Comparison of ENCODE assay signal across 1 cellular context in the genomic region with DNA sequence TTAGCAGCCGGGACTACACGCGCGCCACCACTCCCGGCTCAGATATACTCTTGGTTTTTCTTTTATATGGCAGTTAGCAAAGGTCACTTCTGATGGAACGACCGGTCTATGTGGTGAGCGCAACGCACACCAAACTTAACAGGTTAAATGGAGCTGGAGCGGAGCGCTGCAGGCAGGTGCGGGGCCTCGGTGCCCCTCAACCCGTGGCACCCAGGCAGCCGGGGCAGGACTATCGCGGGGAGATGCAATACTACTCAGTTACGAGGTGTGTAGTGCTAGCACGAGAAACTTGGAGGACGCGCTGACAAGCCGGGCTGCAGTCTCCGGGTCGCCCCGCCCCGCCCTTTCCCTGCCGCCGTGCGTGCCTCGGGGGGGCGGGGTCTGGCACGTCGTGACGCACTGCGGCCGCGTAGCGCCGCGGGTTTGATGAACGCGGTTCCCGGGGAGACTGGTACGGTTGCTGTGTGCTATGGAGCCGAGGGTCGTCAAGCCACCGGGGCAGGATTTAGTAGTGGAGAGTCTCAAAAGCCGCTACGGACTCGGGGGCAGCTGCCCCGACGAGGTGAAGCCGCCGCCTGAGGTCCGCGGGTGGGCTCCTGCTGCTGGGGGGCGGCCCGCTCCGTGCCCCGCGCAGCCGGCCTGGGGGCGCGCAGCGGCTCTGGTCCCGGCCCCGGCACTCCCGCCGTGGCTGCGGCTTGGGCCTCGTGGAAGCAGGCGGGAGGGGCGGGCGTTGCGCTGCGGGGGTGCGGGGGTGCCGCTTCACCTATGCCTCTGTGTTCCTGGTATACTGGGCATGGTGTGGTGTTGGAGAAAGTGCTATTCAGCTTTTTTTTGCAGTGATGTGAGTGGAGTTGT.
TF ChIP-seq lines count a peak whose summit lies in the region.

A gene with protein sequence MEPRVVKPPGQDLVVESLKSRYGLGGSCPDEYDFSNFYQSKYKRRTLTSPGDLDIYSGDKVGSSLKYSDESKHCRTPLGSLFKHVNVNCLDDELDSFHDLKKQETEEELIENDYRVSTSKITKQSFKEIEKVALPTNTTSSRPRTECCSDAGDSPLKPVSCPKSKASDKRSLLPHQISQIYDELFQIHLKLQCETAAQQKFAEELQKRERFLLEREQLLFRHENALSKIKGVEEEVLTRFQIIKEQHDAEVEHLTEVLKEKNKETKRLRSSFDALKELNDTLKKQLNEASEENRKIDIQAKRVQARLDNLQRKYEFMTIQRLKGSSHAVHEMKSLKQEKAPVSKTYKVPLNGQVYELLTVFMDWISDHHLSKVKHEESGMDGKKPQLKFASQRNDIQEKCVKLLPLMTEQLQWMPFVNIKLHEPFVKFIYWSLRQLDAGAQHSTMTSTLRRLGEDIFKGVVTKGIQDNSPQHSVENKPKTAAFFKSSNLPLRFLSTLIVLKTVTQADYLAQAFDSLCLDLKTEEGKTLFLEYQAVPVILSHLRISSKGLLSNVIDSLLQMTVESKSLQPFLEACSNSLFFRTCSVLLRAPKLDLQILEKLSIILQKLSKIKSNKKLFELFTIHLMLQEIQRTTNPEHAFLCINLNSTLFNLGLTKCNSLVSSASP (plus strand): TSS at position 418 of the 855 bp plus-strand sequence. CDS start 52 bp downstream, at position 470.

TF ChIP-seq in IMR-90, 13 proteins besides CTCF, POLR2A, EP300 and RAD21 (continued from another document):
- no peak for TF ChIP-seq RFX5 (IDR thresholded peaks at IDR 0.05; ENCODE audit: low read depth, low read length)
